ENCODE assay signal across 1 cellular context in genomic region chr15:66433726-66434125, GRCh38.
TF ChIP-seq lines count a peak whose summit lies in the region.

No MANE protein-coding gene starts in this region.

TF ChIP-seq in WTC11, 78 proteins besides CTCF, POLR2A, EP300 and RAD21 (continued from another document):
- no peak for TF ChIP-seq AFF4 (CRISPR knock-in tag; IDR thresholded peaks at IDR 0.05; ENCODE audit: borderline replicate concordance)
- TF ChIP-seq TEAD1 (CRISPR knock-in tag; IDR thresholded peaks at IDR 0.05), result no peak
- TF ChIP-seq ZNF138 (CRISPR knock-in tag; conservative IDR thresholded peaks at IDR 0.05), result no peak
- TF ChIP-seq NFATC4 (CRISPR knock-in tag; IDR thresholded peaks at IDR 0.05), result no peak
- TF ChIP-seq ZNF671 (CRISPR knock-in tag; IDR thresholded peaks at IDR 0.05), result no peak
- no peak for TF ChIP-seq CREB1 (CRISPR knock-in tag; IDR thresholded peaks at IDR 0.05)
